Comparison of ENCODE assay signal across 11 cellular contexts in the genomic region with DNA sequence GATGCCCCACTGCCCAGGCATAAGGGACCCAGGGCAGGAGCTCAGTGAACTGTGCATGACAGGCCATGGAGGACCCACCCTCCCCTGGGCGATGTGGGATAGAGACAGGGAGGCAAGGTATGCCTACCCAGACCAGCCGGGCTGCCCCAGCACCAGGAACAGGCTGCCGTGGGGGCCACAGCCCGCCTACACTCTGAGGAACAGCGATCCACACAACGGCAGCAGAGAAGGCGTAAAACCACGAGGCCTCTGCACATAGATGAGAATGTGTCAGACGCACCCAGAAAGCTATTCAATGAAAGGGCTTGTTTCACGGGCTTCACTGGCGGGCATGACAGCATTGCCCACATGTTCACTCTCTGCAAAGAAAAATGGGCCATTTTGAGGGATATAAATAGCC. TPM values are rescaled to one million over a fixed set of nuclear protein-coding genes. Genes with fewer than 3 reads are reported as not detected.
DNase-seq lines count a peak whose midpoint lies in the region; ATAC-seq and TF ChIP-seq lines count a peak whose summit lies in the region.
"Had no signal": no experiment of that assay in that cellular context is flagged by ENCODE, and none has a peak within 500 bp of the region (broad histone marks: within the 10 kb centered on the region; RNA-seq: fewer than 3 reads in every experiment).

No MANE protein-coding gene starts in this region.

- H3K27me3 Mint-ChIP-seq in CD8-positive, alpha-beta memory T cell: peaks cover 0 to 2% of the 10 kb centered on the region in 2 donors
- no peaks in the 10 kb centered on the region for H3K27me3 Mint-ChIP-seq in IgD-negative memory B cell
- H3K27me3 Mint-ChIP-seq in activated naive CD8-positive, alpha-beta T cell treated with anti-CD3 and anti-CD28 coated beads for 36 hours: no peaks in the 10 kb centered on the region

- no peak overlapping the region for H2BK12ac ChIP-seq in neuronal stem cell (ENCODE audit: low read length)

- no peaks in the 10 kb centered on the region for H3K27me3 ChIP-seq in CD8-positive, alpha-beta memory T cell (ENCODE audit: insufficient read depth, low read length, poor library complexity, severe bottlenecking)
- H3K27me3 ChIP-seq in neuronal stem cell (ENCODE audit: control insufficient read depth in 3 of 3, insufficient read depth in 3 of 3, low read depth in 1 of 3, low read length in 3 of 3) (no peaks in the 10 kb centered on the region), BE2C (no peaks in the 10 kb centered on the region)
- H3K27me3 ChIP-seq: adrenal gland had no signal

- no peak overlapping the region for H3K14ac ChIP-seq in neuronal stem cell (ENCODE audit: low read length)

- H3K9me3 ChIP-seq in CD8-positive, alpha-beta memory T cell (ENCODE audit: low read length): no peaks in the 10 kb centered on the region
- H3K9me3 ChIP-seq in neuronal stem cell (replicated peaks in 1 of 2; ENCODE audit: control insufficient read depth in 2 of 2, insufficient read depth in 1 of 2, low read depth in 1 of 2, low read length in 2 of 2) (no peaks in the 10 kb centered on the region), BE2C (no peaks in the 10 kb centered on the region)
- H3K9me3 ChIP-seq: adrenal gland had no signal

- TF ChIP-seq CTCF in BE2C (IDR thresholded peaks at IDR 0.05; ENCODE audit: low read depth, low read length): no peak

- no peak overlapping the region for H4K91ac ChIP-seq in neuronal stem cell (ENCODE audit: low read depth, low read length, poor library complexity)

- WGBS in neuronal stem cell (ENCODE audit: extremely low coverage in 2 of 2, insufficient read length in 2 of 2, insufficient replicate concordance in 1 of 2), 2 donors: no CpG with 5 or more reads among the region's 11 CpGs

- H3K27ac Mint-ChIP-seq in CD8-positive, alpha-beta memory T cell: peak overlapping the region; percentile 85 to 98 (median 94)
- peak overlapping the region in 2 of 3 donors; percentile 51 to 85 for H3K27ac Mint-ChIP-seq in IgD-negative memory B cell
- H3K27ac Mint-ChIP-seq in activated naive CD8-positive, alpha-beta T cell treated with anti-CD3 and anti-CD28 coated beads for 36 hours: peak overlapping the region; percentile 94

- no peak overlapping the region for H3K4ac ChIP-seq in neuronal stem cell (ENCODE audit: low read length)

- H3K4me2 ChIP-seq in neuronal stem cell (ENCODE audit: insufficient read depth, low read length, poor library complexity, severe bottlenecking): no peak overlapping the region

- H2BK15ac ChIP-seq in neuronal stem cell (ENCODE audit: low read length): no peak overlapping the region

- no peak overlapping the region for H2AFZ ChIP-seq in neuronal stem cell (ENCODE audit: low read length)

- H3K23ac ChIP-seq in neuronal stem cell (ENCODE audit: low read depth, low read length, poor library complexity): no peak overlapping the region

- peak overlapping the region; percentile 6 to 80 (median 75) for H3K4me3 Mint-ChIP-seq in CD8-positive, alpha-beta memory T cell
- H3K4me3 Mint-ChIP-seq in IgD-negative memory B cell: peak overlapping the region in 1 of 4 donors; percentile 49
- H3K4me3 Mint-ChIP-seq in activated naive CD8-positive, alpha-beta T cell treated with anti-CD3 and anti-CD28 coated beads for 36 hours: peak overlapping the region; percentile 68

- peaks cover 90% of the 10 kb centered on the region for H3K4me1 ChIP-seq in CD8-positive, alpha-beta memory T cell (ENCODE audit: insufficient read depth, low read length)
- H3K4me1 ChIP-seq in neuronal stem cell (ENCODE audit: control insufficient read depth in 2 of 2, insufficient read depth in 1 of 2, low read depth in 1 of 2, low read length in 2 of 2): peaks cover 0 to 9% of the 10 kb centered on the region in 2 donors
- peaks cover 3% of the 10 kb centered on the region; the same call in 1 of the 2 replicates for H3K4me1 ChIP-seq in BE2C
- H3K4me1 ChIP-seq: adrenal gland had no signal

- H3K9ac ChIP-seq in neuronal stem cell (ENCODE audit: low read depth, low read length, poor library complexity): no peak overlapping the region

- CTCF ChIA-PET in CD8-positive, alpha-beta memory T cell (lab: Charles Lee): interaction anchor here (1.2 to 4.9 kb wide), 8 partner anchors 11 to 100 kb away, joined by 3 to 22 read pairs (median 4); no protein-coding TSS in a partner anchor

- H3K9me3 Mint-ChIP-seq in CD8-positive, alpha-beta memory T cell: no peaks in the 10 kb centered on the region
- H3K9me3 Mint-ChIP-seq in IgD-negative memory B cell: no peaks in the 10 kb centered on the region
- H3K9me3 Mint-ChIP-seq in activated naive CD8-positive, alpha-beta T cell treated with anti-CD3 and anti-CD28 coated beads for 36 hours: no peaks in the 10 kb centered on the region

- no peak overlapping the region for H2AK5ac ChIP-seq in neuronal stem cell (ENCODE audit: low read depth, low read length)

- no peak for ATAC-seq in GM18517 (IDR thresholded peaks at IDR 0.05; ENCODE audit: unreplicated experiment)

- no peak overlapping the region for H2BK5ac ChIP-seq in neuronal stem cell (ENCODE audit: low read length)

- peaks cover 15% of the 10 kb centered on the region for H3K36me3 ChIP-seq in CD8-positive, alpha-beta memory T cell (ENCODE audit: insufficient read depth, low read length)
- peaks cover 0 to 6% of the 10 kb centered on the region in 2 donors for H3K36me3 ChIP-seq in neuronal stem cell (replicated peaks in 1 of 2; ENCODE audit: control insufficient read depth in 2 of 2, insufficient read depth in 2 of 2, low read length in 2 of 2)
- H3K36me3 ChIP-seq in BE2C: no peaks in the 10 kb centered on the region
- H3K36me3 ChIP-seq: adrenal gland had no signal

- H3K4me3 ChIP-seq in CD8-positive, alpha-beta memory T cell (ENCODE audit: low read length): peak overlapping the region; percentile 39
- H3K4me3 ChIP-seq in neuronal stem cell (ENCODE audit: low read length in 2 of 2) (no peak overlapping the region), BE2C (ENCODE audit: low read depth, low read length) (no peak overlapping the region)
- H3K4me3 ChIP-seq: adrenal gland had no signal

- no peak overlapping the region for H2BK120ac ChIP-seq in neuronal stem cell (ENCODE audit: low read depth, low read length)

- H3K18ac ChIP-seq in neuronal stem cell (ENCODE audit: low read length): peak overlapping the region; percentile 52

- peaks cover 9 to 80% (median 11%) of the 10 kb centered on the region in 3 donors for H3K36me3 Mint-ChIP-seq in CD8-positive, alpha-beta memory T cell
- H3K36me3 Mint-ChIP-seq in IgD-negative memory B cell: peaks cover 4% of the 10 kb centered on the region
- H3K36me3 Mint-ChIP-seq in activated naive CD8-positive, alpha-beta T cell treated with anti-CD3 and anti-CD28 coated beads for 36 hours: peaks cover 73% of the 10 kb centered on the region

- H3K4me1 Mint-ChIP-seq in CD8-positive, alpha-beta memory T cell: peaks cover 87 to 96% (median 93%) of the 10 kb centered on the region in 3 donors
- peaks cover 36 to 52% (median 49%) of the 10 kb centered on the region in 3 donors for H3K4me1 Mint-ChIP-seq in IgD-negative memory B cell
- peaks cover 89% of the 10 kb centered on the region for H3K4me1 Mint-ChIP-seq in activated naive CD8-positive, alpha-beta T cell treated with anti-CD3 and anti-CD28 coated beads for 36 hours

- no peak overlapping the region for H3K27ac ChIP-seq in CD8-positive, alpha-beta memory T cell (ENCODE audit: low read depth, low read length)
- H3K27ac ChIP-seq in neuronal stem cell (replicated peaks; ENCODE audit: low read length): no peak overlapping the region
- H3K27ac ChIP-seq: adrenal gland had no signal

- peaks cover 13% of the 10 kb centered on the region for H3K79me1 ChIP-seq in neuronal stem cell (ENCODE audit: low read depth, low read length)

- no peak overlapping the region for H4K8ac ChIP-seq in neuronal stem cell (ENCODE audit: low read depth, low read length)

- peak in 3 of 5 donors; percentile 45 to 74 (median 55) for DNase-seq in CD8-positive, alpha-beta memory T cell
- DNase-seq in activated naive CD8-positive, alpha-beta T cell treated with anti-CD3 and anti-CD28 coated beads for 36 hours: peak; percentile 72
- DNase-seq in neuronal stem cell (ENCODE audit: low spot score) (no peak), BE2C (no peak), cerebellar cortex (ENCODE audit: low spot score) (no peak), cortex of kidney (lab: John Stamatoyannopoulos, UW) (no peak)
- DNase-seq: adrenal gland, DMS79, Right ventricle myocardium superior had no signal

- POLR2A ChIA-PET in CD8-positive, alpha-beta memory T cell (lab: Charles Lee): interaction anchor here (0.8 to 2.0 kb wide), 5 partner anchors 9 to 63 kb away, joined by 3 to 11 read pairs (median 3); no protein-coding TSS in a partner anchor

RNA-seq across cellular contexts. Expression of a gene that starts 49.5 kb away (rescaled TPM):
- 100 to 1,000 TPM; 238 to 243 TPM for total RNA-seq in CD8-positive, alpha-beta memory T cell
- 227 TPM for polyA plus RNA-seq in CD8-positive, alpha-beta memory T cell
- 35.3 TPM for polyA plus RNA-seq in IgD-negative memory B cell
- total RNA-seq in activated naive CD8-positive, alpha-beta T cell treated with anti-CD3 and anti-CD28 coated beads for 36 hours: 100 to 1,000 TPM; 239 to 245 TPM
- polyA plus RNA-seq in neuronal stem cell (2013, experiment 1 of 2): 23.2 TPM
- polyA plus RNA-seq in neuronal stem cell (2013, experiment 2 of 2): 24.3 TPM
- polyA plus RNA-seq in BE2C (2012; ENCODE audit: insufficient read depth, insufficient read length, low read depth): 5.2 TPM

Comparison
In these comparisons a context has a peak if more than half of its experiments do, and no peak if none do; other contexts are left out.
1. DNase-seq: peak in CD8-positive, alpha-beta memory T cell (3 of 5) and activated naive CD8-positive, alpha-beta T cell treated with anti-CD3 and anti-CD28 coated beads for 36 hours (single experiment); none in neuronal stem cell (single experiment), BE2C (single experiment), cerebellar cortex (single experiment) and cortex of kidney (single experiment).
2. Peak in every context shown above with its lines, with median percentiles within 50 percentile points of each other: H3K27ac Mint-ChIP-seq.